In genomic region chr2:24010477-24011277, GRCh38 we compare ENCODE assay signal across 13 cellular contexts. TPM values are rescaled to one million over a fixed set of nuclear protein-coding genes. Genes with fewer than 3 reads are reported as not detected.
DNase-seq lines count a peak whose midpoint lies in the region; ATAC-seq, FAIRE-seq and TF ChIP-seq lines count a peak whose summit lies in the region.
"Had no signal": no experiment of that assay in that cellular context is flagged by ENCODE, and none has a peak within 500 bp of the region (broad histone marks: within the 10 kb centered on the region; RNA-seq: fewer than 3 reads in every experiment).

No MANE protein-coding gene starts in this region.

- no peaks in the 10 kb centered on the region for H3K36me3 Mint-ChIP-seq in MCF 10A (ENCODE audit: insufficient read depth, unreplicated experiment)

- no peak overlapping the region for H3K27ac Mint-ChIP-seq in MCF 10A (ENCODE audit: low read depth, unreplicated experiment)

- no peaks in the 10 kb centered on the region for H3K79me2 ChIP-seq in endothelial cell of umbilical vein (ENCODE audit: control insufficient read depth, insufficient read depth, low read length)
- H3K79me2 ChIP-seq: parathyroid adenoma had no signal

- POLR2A ChIA-PET in MCF 10A (lab: Yijun Ruan, JAX) = no interaction called here
- POLR2A ChIA-PET in endothelial cell of umbilical vein (lab: Charles Lee) = interaction anchor here (0.6 kb wide), 1 partner anchor 32 kb away, joined by 3 read pairs; no protein-coding TSS in a partner anchor

- TF ChIP-seq POLR2A in breast epithelium (IDR thresholded peaks at IDR 0.05) = no peak
- TF ChIP-seq POLR2A in endothelial cell of umbilical vein (IDR thresholded peaks at IDR 0.05; ENCODE audit: low read depth, low read length) = no peak
- no peak for TF ChIP-seq POLR2A in vagina (IDR thresholded peaks at IDR 0.05)

- no peaks in the 10 kb centered on the region for H3K9me3 ChIP-seq in breast epithelium
- no peaks in the 10 kb centered on the region for H3K9me3 ChIP-seq in endothelial cell of umbilical vein (replicated peaks; ENCODE audit: control insufficient read depth, insufficient read depth, low read length)
- H3K9me3 ChIP-seq in lower lobe of right lung = no peaks in the 10 kb centered on the region
- no peaks in the 10 kb centered on the region for H3K9me3 ChIP-seq in vagina

- dilution Hi-C loops in endothelial cell of umbilical vein (cut with MboI; ENCODE audit: extremely low pct_ligation_motif_present, low sequenced_read_pairs) = no loop called here

- no peaks in the 10 kb centered on the region for H3K36me3 ChIP-seq in breast epithelium
- no peaks in the 10 kb centered on the region for H3K36me3 ChIP-seq in endothelial cell of umbilical vein (ENCODE audit: control insufficient read depth in 2 of 2, extremely low read depth in 1 of 2, insufficient read depth in 2 of 2, low read length in 2 of 2)
- H3K36me3 ChIP-seq in lower lobe of right lung = no peaks in the 10 kb centered on the region
- no peaks in the 10 kb centered on the region for H3K36me3 ChIP-seq in vagina

- H3K4me3 ChIP-seq in breast epithelium = peak overlapping the region; percentile 37 to 63 (median 40)
- peak overlapping the region in 2 of 3 experiments; percentile 40 to 50 for H3K4me3 ChIP-seq in endothelial cell of umbilical vein (replicated peaks in 1 of 3; ENCODE audit: insufficient read depth in 1 of 3, low read depth in 1 of 3, low read length in 3 of 3)
- peak overlapping the region; percentile 44 for H3K4me3 ChIP-seq in lower lobe of right lung
- H3K4me3 ChIP-seq in vagina = peak overlapping the region; percentile 39 to 40

- H4K20me1 ChIP-seq in endothelial cell of umbilical vein (replicated peaks; ENCODE audit: control insufficient read depth, extremely low read depth, insufficient read depth, low read length) = no peaks in the 10 kb centered on the region

- TF ChIP-seq CTCF in breast epithelium (IDR thresholded peaks at IDR 0.05) (no peak), MCF 10A (IDR thresholded peaks at IDR 0.05; ENCODE audit: unreplicated experiment) (no peak), endothelial cell of umbilical vein (IDR thresholded peaks at IDR 0.05; ENCODE audit: extremely low read depth in 1 of 2, insufficient read depth in 1 of 2, low read depth in 1 of 2, low read length in 2 of 2) (no peak), lower lobe of right lung (IDR thresholded peaks at IDR 0.05) (no peak), vagina (IDR thresholded peaks at IDR 0.05) (no peak)

- ATAC-seq in lower lobe of right lung (peak; percentile 44 to 50), GM18907 (IDR thresholded peaks at IDR 0.05; ENCODE audit: unreplicated experiment) (no peak), HG02884 (IDR thresholded peaks at IDR 0.05; ENCODE audit: unreplicated experiment) (no peak), GM18870 (IDR thresholded peaks at IDR 0.05; ENCODE audit: unreplicated experiment) (no peak)
- ATAC-seq: HCT116 had no signal

- H3K27me3 Mint-ChIP-seq in MCF 10A (ENCODE audit: insufficient read depth, unreplicated experiment) = no peaks in the 10 kb centered on the region

- intact Hi-C loops in breast epithelium (cut with DNase I; ENCODE audit: low total_unique reads) = no loop called here
- intact Hi-C loops in MCF 10A (cut with micrococcal nuclease) = no loop called here
- intact Hi-C loops in endothelial cell of umbilical vein (cut with micrococcal nuclease) = no loop called here
- intact Hi-C loops in lower lobe of right lung (cut with DNase I) = no loop called here
- intact Hi-C loops in vagina (cut with DNase I) = no loop called here

- peak overlapping the region; percentile 56 for H3K9ac ChIP-seq in endothelial cell of umbilical vein (replicated peaks; ENCODE audit: extremely low read depth, insufficient read depth, low read length)
- H3K9ac ChIP-seq: parathyroid adenoma had no signal

- peak overlapping the region; percentile 68 for H3K4me2 ChIP-seq in endothelial cell of umbilical vein (ENCODE audit: insufficient read depth, low read length)

- H3K4me1 ChIP-seq in breast epithelium (no peaks in the 10 kb centered on the region), endothelial cell of umbilical vein (ENCODE audit: control insufficient read depth, extremely low read depth, insufficient read depth, low read length) (peaks cover 16% of the 10 kb centered on the region), lower lobe of right lung (peaks cover 14% of the 10 kb centered on the region), vagina (peaks cover 23% of the 10 kb centered on the region)
- H3K4me1 ChIP-seq: parathyroid adenoma had no signal

- no peak for DNase-seq in breast epithelium (ENCODE audit: low spot score in 2 of 2)
- no peak for DNase-seq in MCF 10A (ENCODE audit: unreplicated experiment)
- no peak for DNase-seq in endothelial cell of umbilical vein (ENCODE audit: low read depth, low spot score)
- DNase-seq in lower lobe of right lung = no peak
- no peak for DNase-seq in vagina (ENCODE audit: extremely low spot score in 2 of 2)
- DNase-seq: activated CD4-positive, alpha-beta T cell treated with anti-CD3 and anti-CD28 coated beads for 4 hours; amygdala had no signal

- H3K4me1 Mint-ChIP-seq in MCF 10A (ENCODE audit: insufficient read depth, unreplicated experiment) = peaks cover under 1% of the 10 kb centered on the region

- no peak overlapping the region for H3K4me3 Mint-ChIP-seq in MCF 10A (ENCODE audit: unreplicated experiment)

- no peaks in the 10 kb centered on the region for H3K9me1 ChIP-seq in endothelial cell of umbilical vein (replicated peaks; ENCODE audit: control insufficient read depth, extremely low read depth, insufficient read depth, low read length)

- FAIRE-seq in endothelial cell of umbilical vein (lab: Jason Lieb, UNC) = no peak
- FAIRE-seq: HTR-8/SVneo had no signal

- H3K27ac ChIP-seq in breast epithelium = no peak overlapping the region
- no peak overlapping the region for H3K27ac ChIP-seq in endothelial cell of umbilical vein (ENCODE audit: insufficient read depth, low read depth, low read length)
- no peak overlapping the region for H3K27ac ChIP-seq in lower lobe of right lung
- H3K27ac ChIP-seq in vagina = no peak overlapping the region
- H3K27ac ChIP-seq: parathyroid adenoma had no signal

- H3K27me3 ChIP-seq in breast epithelium = peaks cover 3 to 17% of the 10 kb centered on the region in 2 donors
- H3K27me3 ChIP-seq in endothelial cell of umbilical vein (ENCODE audit: control insufficient read depth in 2 of 2, insufficient read depth in 2 of 2, low read length in 2 of 2) = no peaks in the 10 kb centered on the region
- H3K27me3 ChIP-seq in lower lobe of right lung (ENCODE audit: low read depth) = peaks cover 31% of the 10 kb centered on the region
- H3K27me3 ChIP-seq in vagina = no peaks in the 10 kb centered on the region

- H3K9me3 Mint-ChIP-seq in MCF 10A (ENCODE audit: unreplicated experiment) = no peaks in the 10 kb centered on the region

- no TSS peak for BruUV-seq in MCF 10A (replicated peaks; lab: Mats Ljungman, UMichigan)
- no TSS peak for BruUV-seq in endothelial cell of umbilical vein (replicated peaks; lab: Mats Ljungman, UMichigan)

- H2AFZ ChIP-seq in endothelial cell of umbilical vein (ENCODE audit: low read depth, low read length) = peak overlapping the region; percentile 88

- CTCF ChIA-PET in MCF 10A (lab: Yijun Ruan, JAX) = no interaction called here
- CTCF ChIA-PET in endothelial cell of umbilical vein (lab: Charles Lee) = interaction anchor here (0.6 to 1.7 kb wide), 7 partner anchors 13 to 186 kb away, joined by 3 to 6 read pairs (median 3); partner anchors contain the start of genes ATAD2B and WDCP

TF ChIP-seq in endothelial cell of umbilical vein, 7 proteins besides CTCF, POLR2A, EP300 and RAD21:
- no peak for TF ChIP-seq MAX (IDR thresholded peaks at IDR 0.05; ENCODE audit: insufficient read depth, insufficient read length)

RNA-seq across cellular contexts. Expression of gene MFSD2B, which starts 0.8 kb away (rescaled TPM):
- total RNA-seq in breast epithelium (not detected), MCF 10A (2022) (0.26 TPM in 1 of 2 replicates, not detected in the other), endothelial cell of umbilical vein (0.28 and 0.82 TPM in 2 replicates), lower lobe of right lung (0.38 TPM), vagina (not detected)
- polyA plus RNA-seq in endothelial cell of umbilical vein = 0.18 and 0.29 TPM in 2 replicates
- polyA plus RNA-seq in endothelial cell of umbilical vein (2011; cell fraction: cytosol; rRNA removed) = 0.21 and 0.35 TPM in 2 replicates
- 0.41 and 0.57 TPM in 2 replicates for polyA plus RNA-seq in endothelial cell of umbilical vein (2011; cell fraction: nucleus; rRNA removed)
- 0.55 and 0.65 TPM in 2 replicates for polyA plus RNA-seq in endothelial cell of umbilical vein (2012)
- 0.46 and 0.64 TPM in 2 replicates for polyA minus RNA-seq in endothelial cell of umbilical vein
- not detected for polyA minus RNA-seq in endothelial cell of umbilical vein (2011; cell fraction: cytosol; rRNA and poly(A)+ RNA removed)
- polyA minus RNA-seq in endothelial cell of umbilical vein (2011; cell fraction: nucleus; rRNA and poly(A)+ RNA removed) = 0.29 TPM in 1 of 2 replicates, not detected in the other

RNA-seq across cellular contexts. Expression of gene WDCP, which starts 36.5 kb away (rescaled TPM):
- total RNA-seq in breast epithelium (1 to 10 TPM; 3.4 to 8.3 (median 7.2) TPM), MCF 10A (2022) (9.0 and 11.2 TPM in 2 replicates), endothelial cell of umbilical vein (15.4 and 15.9 TPM in 2 replicates), lower lobe of right lung (10.5 TPM), vagina (5.2 TPM)
- polyA plus RNA-seq in endothelial cell of umbilical vein = 7.9 and 9.6 TPM in 2 replicates
- polyA plus RNA-seq in endothelial cell of umbilical vein (2011; cell fraction: cytosol; rRNA removed) = 7.6 TPM in 2 replicates
- 7.5 and 9.5 TPM in 2 replicates for polyA plus RNA-seq in endothelial cell of umbilical vein (2011; cell fraction: nucleus; rRNA removed)
- polyA plus RNA-seq in endothelial cell of umbilical vein (2012) = 8.6 and 16.2 TPM in 2 replicates
- 46.3 and 56.8 TPM in 2 replicates for polyA minus RNA-seq in endothelial cell of umbilical vein
- polyA minus RNA-seq in endothelial cell of umbilical vein (2011; cell fraction: cytosol; rRNA and poly(A)+ RNA removed) = 6.3 TPM
- polyA minus RNA-seq in endothelial cell of umbilical vein (2011; cell fraction: nucleus; rRNA and poly(A)+ RNA removed) = 4.6 and 11.2 TPM in 2 replicates

RNA-seq across cellular contexts. Expression of gene FKBP1B, which starts 38.9 kb away (rescaled TPM):
- total RNA-seq in breast epithelium (10 to 100 TPM in 1 of 3 donors, 1 to 10 TPM in 2; 3.2 to 11.0 (median 7.2) TPM), MCF 10A (2022) (1.7 and 1.8 TPM in 2 replicates), endothelial cell of umbilical vein (12.9 and 16.8 TPM in 2 replicates), lower lobe of right lung (16.4 TPM), vagina (14.2 TPM)
- polyA plus RNA-seq in endothelial cell of umbilical vein = 40.2 and 44.6 TPM in 2 replicates
- polyA plus RNA-seq in endothelial cell of umbilical vein (2011; cell fraction: cytosol; rRNA removed) = 38.4 and 41.1 TPM in 2 replicates
- 14.2 and 16.8 TPM in 2 replicates for polyA plus RNA-seq in endothelial cell of umbilical vein (2011; cell fraction: nucleus; rRNA removed)
- 27.3 and 30.8 TPM in 2 replicates for polyA plus RNA-seq in endothelial cell of umbilical vein (2012)
- 15.1 and 16.2 TPM in 2 replicates for polyA minus RNA-seq in endothelial cell of umbilical vein
- not detected for polyA minus RNA-seq in endothelial cell of umbilical vein (2011; cell fraction: cytosol; rRNA and poly(A)+ RNA removed)
- polyA minus RNA-seq in endothelial cell of umbilical vein (2011; cell fraction: nucleus; rRNA and poly(A)+ RNA removed) = 2.7 and 3.2 TPM in 2 replicates

Comparison
In these comparisons a context has a peak if more than half of its experiments do, and no peak if none do; other contexts are left out.
1. ATAC-seq: peak in lower lobe of right lung (2 of 2); none in GM18907 (single experiment), HG02884 (single experiment) and GM18870 (single experiment).
2. Peak in every context shown above with its lines, with median percentiles within 50 percentile points of each other: H3K4me3 ChIP-seq.